ENCODE assay signal across 8 cellular contexts in genomic region chr10:5873515-5873995, GRCh38. TPM values are rescaled to one million over a fixed set of nuclear protein-coding genes. Genes with fewer than 3 reads are reported as not detected.
DNase-seq lines count a peak whose midpoint lies in the region; ATAC-seq and TF ChIP-seq lines count a peak whose summit lies in the region.

No MANE protein-coding gene starts in this region.

- peaks cover 35% of the 10 kb centered on the region for H3K36me3 Mint-ChIP-seq in mesothelial cell of epicardium

- ATAC-seq in GM18867 (IDR thresholded peaks at IDR 0.05; ENCODE audit: unreplicated experiment) (peak; percentile 71), HG03135 (IDR thresholded peaks at IDR 0.05; ENCODE audit: unreplicated experiment) (peak; percentile 75)

- H3K9me3 Mint-ChIP-seq in mesothelial cell of epicardium = peaks cover 8% of the 10 kb centered on the region

- no peaks in the 10 kb centered on the region for H3K27me3 Mint-ChIP-seq in mesothelial cell of epicardium (ENCODE audit: low read depth)

- H3K27ac Mint-ChIP-seq in mesothelial cell of epicardium = no peak overlapping the region

- DNase-seq in AG20443 (ENCODE audit: low spot score) (peak; percentile 82), NCI-H748 treated with DMSO at 0.1 percent for 48 hours (lab: John Stamatoyannopoulos, UW) (peak; percentile 46), mesothelial cell of epicardium (ENCODE audit: low spot score in 2 of 2, unreplicated experiment in 2 of 2) (peak in 1 of 2 experiments; percentile 60)
- DNase-seq in activated CD4-positive, alpha-beta T cell treated with anti-CD3 and anti-CD28 coated beads, Interleukin-2, amount 50 U/mL, for 4 hours = peak; percentile 55 to 63
- DNase-seq in effector CD8-positive, alpha-beta T cell (lab: John Stamatoyannopoulos, UW) = peak; percentile 48
- DNase-seq in stimulated activated CD8-positive, alpha-beta memory T cell treated with anti-CD3 and anti-CD28 coated beads, Interleukin-4, amount 100 ng/mL, for 4 hours (ENCODE audit: low read depth in 2 of 2, low spot score in 1 of 2) = peak; percentile 37 to 50

- peak; percentile 87 for TF ChIP-seq CTCF in mesothelial cell of epicardium (IDR thresholded peaks at IDR 0.05; ENCODE audit: unreplicated experiment)

- H3K4me1 Mint-ChIP-seq in mesothelial cell of epicardium = peaks cover 14% of the 10 kb centered on the region

- H3K4me3 Mint-ChIP-seq in mesothelial cell of epicardium = no peak overlapping the region

RNA-seq across cellular contexts. Expression of gene ANKRD16, which starts 16.1 kb away (rescaled TPM):
- 14.6 to 15.2 TPM (median 14.7 TPM) in 3 replicates for total RNA-seq in mesothelial cell of epicardium

RNA-seq across cellular contexts. Expression of gene FBH1, which starts 16.5 kb away (rescaled TPM):
- total RNA-seq in mesothelial cell of epicardium = 68.0 to 76.6 TPM (median 72.6 TPM) in 3 replicates
